ENCODE assay signal across 8 cellular contexts in genomic region chr14:73058224-73058922, GRCh38. TPM values are rescaled to one million over a fixed set of nuclear protein-coding genes. Genes with fewer than 3 reads are reported as not detected.
A peak's percentile ranks its signal among the peaks of the same experiment; 100 is the strongest.
DNase-seq lines count a peak whose midpoint lies in the region; ATAC-seq and TF ChIP-seq lines count a peak whose summit lies in the region.

Gene RBM25 (plus strand): TSS chr14:73058534. CDS start chr14:73071642, 13,108 bp downstream.

- peaks cover 40% of the 10 kb centered on the region for H3K4me1 Mint-ChIP-seq in CD8-positive, alpha-beta T cell (ENCODE audit: low read depth)
- peaks cover 34% of the 10 kb centered on the region for H3K4me1 Mint-ChIP-seq in activated CD4-positive, alpha-beta memory T cell treated with anti-CD3 and anti-CD28 coated beads for 36 hours (ENCODE audit: low read depth)

- peak within 1 kb of the TSS; percentile 82 to 99 for H3K9ac ChIP-seq in duodenal mucosa (ENCODE audit: low read depth in 1 of 2, low read length in 2 of 2)
- peak within 1 kb of the TSS; percentile 52 to 73 for H3K9ac ChIP-seq in liver (ENCODE audit: low read depth in 1 of 2, low read length in 2 of 2)

- peaks cover 44% of the 10 kb centered on the region for H3K4me1 ChIP-seq in CD8-positive, alpha-beta T cell (ENCODE audit: insufficient read depth, low read length)
- H3K4me1 ChIP-seq in duodenal mucosa (ENCODE audit: control insufficient read depth in 1 of 2, insufficient read depth in 2 of 2, low read length in 2 of 2) = peaks cover 12 to 16% of the 10 kb centered on the region in 2 donors
- peaks cover 7 to 24% (median 13%) of the 10 kb centered on the region in 4 donors for H3K4me1 ChIP-seq in liver (ENCODE audit: control insufficient read depth in 4 of 4, insufficient read depth in 4 of 4, low read length in 3 of 4)

- CTCF ChIA-PET in CD8-positive, alpha-beta T cell (lab: Charles Lee) = interaction anchor here (0.8 to 1.5 kb wide), 2 partner anchors 9 to 38 kb away, joined by 3 read pairs; no protein-coding TSS in a partner anchor
- CTCF ChIA-PET in activated CD4-positive, alpha-beta memory T cell treated with anti-CD3 and anti-CD28 coated beads for 36 hours (lab: Charles Lee) = interaction anchor here (1.1 to 2.3 kb wide), 4 partner anchors 31 to 413 kb away, joined by 3 to 10 read pairs (median 4); partner anchors contain the start of gene ZFYVE1

- TF ChIP-seq CTCF in CD8-positive, alpha-beta T cell (IDR thresholded peaks at IDR 0.05) = no peak
- TF ChIP-seq CTCF in HL-60 (IDR thresholded peaks at IDR 0.05; ENCODE audit: insufficient read depth, low read length) = no peak
- no peak for TF ChIP-seq CTCF in liver (IDR thresholded peaks at IDR 0.05; ENCODE audit: low read depth, low read length, missing input control)

- H3K27me3 ChIP-seq in CD8-positive, alpha-beta T cell (ENCODE audit: insufficient read depth, low read length) = no peaks in the 10 kb centered on the region
- H3K27me3 ChIP-seq in HL-60 (ENCODE audit: insufficient read depth, poor library complexity, severe bottlenecking) = no peaks in the 10 kb centered on the region
- no peaks in the 10 kb centered on the region for H3K27me3 ChIP-seq in duodenal mucosa (ENCODE audit: control insufficient read depth in 1 of 2, insufficient read depth in 2 of 2, low read length in 2 of 2)
- no peaks in the 10 kb centered on the region for H3K27me3 ChIP-seq in liver (ENCODE audit: control insufficient read depth in 4 of 4, insufficient read depth in 4 of 4, low read length in 3 of 4)

- H3K4me3 ChIP-seq in CD8-positive, alpha-beta T cell (ENCODE audit: low read depth, low read length) = peak within 1 kb of the TSS; percentile 99
- H3K4me3 ChIP-seq in HL-60 (replicated peaks; ENCODE audit: insufficient read depth, low read length) (peak within 1 kb of the TSS; percentile 66), duodenal mucosa (ENCODE audit: low read depth in 1 of 2, low read length in 2 of 2) (peak within 1 kb of the TSS; percentile 81 to 94), liver (ENCODE audit: low read depth in 1 of 3, low read length in 3 of 3) (peak within 1 kb of the TSS; percentile 79 to 90 (median 89))

- H3K4me3 Mint-ChIP-seq in CD8-positive, alpha-beta T cell = no peak within 1 kb of the TSS
- no peak within 1 kb of the TSS for H3K4me3 Mint-ChIP-seq in activated CD4-positive, alpha-beta memory T cell treated with anti-CD3 and anti-CD28 coated beads for 36 hours

- H3K9me3 ChIP-seq in CD8-positive, alpha-beta T cell (ENCODE audit: low read length) = no peaks in the 10 kb centered on the region
- H3K9me3 ChIP-seq in duodenal mucosa (ENCODE audit: control insufficient read depth in 1 of 2, low read length in 2 of 2) = no peaks in the 10 kb centered on the region
- no peaks in the 10 kb centered on the region for H3K9me3 ChIP-seq in liver (ENCODE audit: control insufficient read depth in 4 of 4, low read length in 3 of 4)

- ATAC-seq in CD8-positive, alpha-beta T cell = peak; percentile 95
- peak; percentile 95 for ATAC-seq in GM19463 (IDR thresholded peaks at IDR 0.05; ENCODE audit: unreplicated experiment)

- TF ChIP-seq RAD21 in liver (IDR thresholded peaks at IDR 0.05) = peak; percentile 54 to 55

- peak within 1 kb of the TSS; percentile 81 for H3K27ac ChIP-seq in CD8-positive, alpha-beta T cell (ENCODE audit: low read depth, low read length)
- H3K27ac ChIP-seq in HL-60 (replicated peaks) (peak within 1 kb of the TSS; percentile 90), duodenal mucosa (ENCODE audit: low read depth, low read length) (peak within 1 kb of the TSS; percentile 92), liver (ENCODE audit: low read depth in 1 of 2, low read length in 2 of 2) (peak within 1 kb of the TSS; percentile 79 to 80)

- WGBS in liver = under 1% methylated on average over 57 of the region's 57 CpGs

- POLR2A ChIA-PET in CD8-positive, alpha-beta T cell (lab: Charles Lee) = interaction anchor here (0.7 to 3.5 kb wide), 20 partner anchors 9 to 1737 kb away, joined by 3 to 32 read pairs (median 5); partner anchors contain the start of genes ABCD4, DCAF4, NUMB and PSEN1
- POLR2A ChIA-PET in activated CD4-positive, alpha-beta memory T cell treated with anti-CD3 and anti-CD28 coated beads for 36 hours (lab: Charles Lee) = interaction anchor here (0.5 to 2.6 kb wide), 19 partner anchors 9 to 1704 kb away, joined by 3 to 19 read pairs (median 3); partner anchors contain the start of genes ACOT2, NUMB, PSEN1 and RIOX1

- H3K36me3 Mint-ChIP-seq in CD8-positive, alpha-beta T cell = peaks cover 22% of the 10 kb centered on the region
- H3K36me3 Mint-ChIP-seq in activated CD4-positive, alpha-beta memory T cell treated with anti-CD3 and anti-CD28 coated beads for 36 hours = peaks cover 25% of the 10 kb centered on the region

- no peak within 1 kb of the TSS for H3K27ac Mint-ChIP-seq in CD8-positive, alpha-beta T cell
- no peak within 1 kb of the TSS for H3K27ac Mint-ChIP-seq in activated CD4-positive, alpha-beta memory T cell treated with anti-CD3 and anti-CD28 coated beads for 36 hours

- peaks cover 1% of the 10 kb centered on the region for H3K36me3 ChIP-seq in CD8-positive, alpha-beta T cell (ENCODE audit: insufficient read depth, low read length)
- H3K36me3 ChIP-seq in duodenal mucosa (ENCODE audit: control insufficient read depth in 1 of 2, insufficient read depth in 2 of 2, low read length in 2 of 2) (peaks cover 0 to under 1% of the 10 kb centered on the region in 2 donors), liver (ENCODE audit: control insufficient read depth in 4 of 4, insufficient read depth in 3 of 4, low read depth in 1 of 4, low read length in 3 of 4) (no peaks in the 10 kb centered on the region)

- intact Hi-C loops in CD8-positive, alpha-beta T cell (cut with DNase I, micrococcal nuclease) = loop anchor here (1.0 to 10.0 kb wide), 10 partner anchors 31 to 1736 kb away; partner anchors contain the start of genes PSEN1 (in 2 of the 2), ZFYVE1 (in 2 of the 2), ABCD4 (in 1 of the 2) and ALDH6A1 (in 1 of the 2)
- intact Hi-C loops in activated CD4-positive, alpha-beta memory T cell treated with anti-CD3 and anti-CD28 coated beads for 36 hours (cut with micrococcal nuclease) = loop anchor here (1.0 to 10.0 kb wide), 8 partner anchors 31 to 1246 kb away; partner anchors contain the start of genes ABCD4, ALDH6A1, DCAF4 and LIN52

- no peaks in the 10 kb centered on the region for H3K9me3 Mint-ChIP-seq in CD8-positive, alpha-beta T cell
- H3K9me3 Mint-ChIP-seq in activated CD4-positive, alpha-beta memory T cell treated with anti-CD3 and anti-CD28 coated beads for 36 hours = no peaks in the 10 kb centered on the region

- H3K27me3 Mint-ChIP-seq in CD8-positive, alpha-beta T cell (ENCODE audit: low read depth) = no peaks in the 10 kb centered on the region
- H3K27me3 Mint-ChIP-seq in activated CD4-positive, alpha-beta memory T cell treated with anti-CD3 and anti-CD28 coated beads for 36 hours = no peaks in the 10 kb centered on the region

- peak; percentile 89 to 96 (median 92) for DNase-seq in CD8-positive, alpha-beta T cell
- DNase-seq in HL-60 (ENCODE audit: low read depth in 1 of 2, low spot score in 1 of 2) = peak; percentile 87 to 94
- DNase-seq in NCI-H82 treated with DMSO at 0.1 percent for 48 hours (lab: John Stamatoyannopoulos, UW; ENCODE audit: unreplicated experiment) = peak; percentile 100
- peak; percentile 97 for DNase-seq in activated CD4-positive, alpha-beta memory T cell treated with anti-CD3 and anti-CD28 coated beads for 36 hours
- DNase-seq in stimulated activated CD4-positive, alpha-beta T cell treated with anti-CD3 and anti-CD28 coated beads, Interleukin-4, amount 100 ng/mL, for 24 hours = peak; percentile 96

TF ChIP-seq in liver, 16 proteins besides CTCF, POLR2A, EP300 and RAD21 (continues in another document):
- TF ChIP-seq RXRA (IDR thresholded peaks at IDR 0.05) = peak; percentile 70 to 72
- peak; percentile 80 for TF ChIP-seq MAX (IDR thresholded peaks at IDR 0.05)
- TF ChIP-seq ATF3 (IDR thresholded peaks at IDR 0.05) = peak; percentile 95
- peak; percentile 31 for TF ChIP-seq FOXA1 (IDR thresholded peaks at IDR 0.05)
- no peak for TF ChIP-seq FOXA2 (IDR thresholded peaks at IDR 0.05)
- peak; percentile 97 for TF ChIP-seq TAF1 (conservative IDR thresholded peaks at IDR 0.05)
- peak in 1 of 2 donors; percentile 79 for TF ChIP-seq GABPA (IDR thresholded peaks at IDR 0.05 in 1 of 2, conservative IDR thresholded peaks at IDR 0.05 in 1 of 2)
- peak; percentile 89 for TF ChIP-seq REST (IDR thresholded peaks at IDR 0.05)
- TF ChIP-seq NR2F2 (IDR thresholded peaks at IDR 0.05) = peak; percentile 95

RNA-seq across cellular contexts. Expression of gene RBM25, which starts in this region (rescaled TPM):
- total RNA-seq in CD8-positive, alpha-beta T cell = 100 to 1,000 TPM; 166 to 178 TPM
- 10 to 100 TPM; 89.6 to 97.9 TPM for total RNA-seq in activated CD4-positive, alpha-beta memory T cell treated with anti-CD3 and anti-CD28 coated beads for 36 hours
- 10 to 100 TPM; 18.9 to 25.4 TPM for total RNA-seq in liver
- polyA plus RNA-seq in liver = 10 to 100 TPM in 1 of 2 donors, 1 to 10 TPM in 1; 8.4 to 26.2 TPM

Comparison
In these comparisons a context has a peak if more than half of its experiments do, and no peak if none do; other contexts are left out.
1. Peak in every context shown above with its lines: DNase-seq, ATAC-seq, H3K4me3 ChIP-seq and H3K27ac ChIP-seq.